Comparison of ENCODE assay signal across 9 cellular contexts in the genomic region with DNA sequence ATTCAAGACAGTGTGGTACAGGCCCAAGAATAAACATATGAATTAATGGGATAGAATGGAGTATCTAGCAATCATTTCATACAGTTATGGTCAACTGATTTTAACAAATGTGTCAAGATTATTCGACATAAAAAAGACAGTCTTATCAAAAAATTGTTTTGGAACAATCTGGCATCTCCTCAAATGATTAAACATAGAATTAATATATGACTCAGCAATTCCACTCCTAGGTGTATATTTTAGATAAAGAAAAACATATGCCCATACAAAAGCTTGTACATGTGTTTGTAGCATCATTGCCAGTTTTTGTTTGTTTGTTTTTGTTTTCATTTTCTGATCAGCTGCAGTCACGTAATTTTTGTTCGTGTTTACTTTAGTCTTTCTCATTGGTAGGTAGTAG.
"Had no signal": no experiment of that assay in that cellular context is flagged by ENCODE, and none has a peak within 500 bp of the region (broad histone marks: within the 10 kb centered on the region; RNA-seq: fewer than 3 reads in every experiment).

No MANE protein-coding gene starts in this region.

- H3K4me3 ChIP-seq: GM23338 had no signal

- H2AFZ ChIP-seq: GM23338 had no signal

- H3K4me2 ChIP-seq: GM23338, KMS-11 had no signal

- H3K27ac ChIP-seq: KMS-11 had no signal

- ATAC-seq: GM23338 had no signal

- DNase-seq: H9, HCEC 1CT, Karpas-422, KBM-7 had no signal

- H3K9ac ChIP-seq: KMS-11 had no signal

- FAIRE-seq: H1, H54, HTR-8/SVneo had no signal
